Comparison of ENCODE assay signal across 2 cellular contexts in the genomic region with DNA sequence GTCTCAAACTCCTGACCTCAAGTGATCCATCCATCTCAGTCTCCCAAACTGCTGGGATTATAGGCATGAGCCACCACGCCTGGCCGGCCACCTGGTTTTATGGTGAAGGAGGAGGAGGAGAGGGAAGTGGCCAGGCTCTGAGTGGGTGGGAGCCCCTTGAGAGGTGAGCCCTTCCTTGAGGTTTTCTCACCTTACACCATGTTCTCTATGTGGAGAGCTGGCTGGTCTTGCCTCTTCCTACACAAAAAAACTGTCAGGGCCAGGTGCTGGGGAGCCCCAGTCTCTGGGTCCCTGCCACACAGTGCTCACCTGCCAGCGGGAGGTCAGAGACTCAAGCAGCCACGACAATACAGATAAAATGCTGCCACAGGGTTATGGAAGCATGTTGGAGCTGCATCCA.
TF ChIP-seq lines count a peak whose summit lies in the region.

No MANE protein-coding gene starts in this region.

TF ChIP-seq in IMR-90, 13 proteins besides CTCF, POLR2A, EP300 and RAD21:
- TF ChIP-seq, protein P1, sequence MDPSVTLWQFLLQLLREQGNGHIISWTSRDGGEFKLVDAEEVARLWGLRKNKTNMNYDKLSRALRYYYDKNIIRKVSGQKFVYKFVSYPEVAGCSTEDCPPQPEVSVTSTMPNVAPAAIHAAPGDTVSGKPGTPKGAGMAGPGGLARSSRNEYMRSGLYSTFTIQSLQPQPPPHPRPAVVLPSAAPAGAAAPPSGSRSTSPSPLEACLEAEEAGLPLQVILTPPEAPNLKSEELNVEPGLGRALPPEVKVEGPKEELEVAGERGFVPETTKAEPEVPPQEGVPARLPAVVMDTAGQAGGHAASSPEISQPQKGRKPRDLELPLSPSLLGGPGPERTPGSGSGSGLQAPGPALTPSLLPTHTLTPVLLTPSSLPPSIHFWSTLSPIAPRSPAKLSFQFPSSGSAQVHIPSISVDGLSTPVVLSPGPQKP (IDR thresholded peaks at IDR 0.05; ENCODE audit: borderline replicate concordance, low read depth, low read length) = no peak
- TF ChIP-seq SMC3 (IDR thresholded peaks at IDR 0.05; ENCODE audit: low read depth, low read length) = no peak
- no peak for TF ChIP-seq BHLHE40 (IDR thresholded peaks at IDR 0.05; ENCODE audit: low read depth, low read length)
- no peak for TF ChIP-seq MXI1 (IDR thresholded peaks at IDR 0.05; ENCODE audit: borderline replicate concordance, low read depth, low read length)
- TF ChIP-seq NFE2L2 (IDR thresholded peaks at IDR 0.05; ENCODE audit: low read depth, low read length) = no peak
- TF ChIP-seq CEBPB (IDR thresholded peaks at IDR 0.05; ENCODE audit: low read depth, low read length) = no peak
- TF ChIP-seq CHD1 (IDR thresholded peaks at IDR 0.05; ENCODE audit: low read depth, low read length) = no peak
- TF ChIP-seq MAZ (IDR thresholded peaks at IDR 0.05; ENCODE audit: borderline replicate concordance, low read depth, low read length) = no peak
- no peak for TF ChIP-seq RCOR1 (IDR thresholded peaks at IDR 0.05; ENCODE audit: insufficient replicate concordance, low read length)
- no peak for TF ChIP-seq MAFK (IDR thresholded peaks at IDR 0.05; ENCODE audit: low read depth, low read length)
- TF ChIP-seq, protein P2, sequence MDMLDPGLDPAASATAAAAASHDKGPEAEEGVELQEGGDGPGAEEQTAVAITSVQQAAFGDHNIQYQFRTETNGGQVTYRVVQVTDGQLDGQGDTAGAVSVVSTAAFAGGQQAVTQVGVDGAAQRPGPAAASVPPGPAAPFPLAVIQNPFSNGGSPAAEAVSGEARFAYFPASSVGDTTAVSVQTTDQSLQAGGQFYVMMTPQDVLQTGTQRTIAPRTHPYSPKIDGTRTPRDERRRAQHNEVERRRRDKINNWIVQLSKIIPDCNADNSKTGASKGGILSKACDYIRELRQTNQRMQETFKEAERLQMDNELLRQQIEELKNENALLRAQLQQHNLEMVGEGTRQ (IDR thresholded peaks at IDR 0.05; ENCODE audit: low read depth, low read length) = no peak
- TF ChIP-seq FOS (IDR thresholded peaks at IDR 0.05; ENCODE audit: low read depth, low read length) = no peak
- no peak for TF ChIP-seq RFX5 (IDR thresholded peaks at IDR 0.05; ENCODE audit: low read depth, low read length)

TF ChIP-seq in GM12878, 131 proteins besides CTCF, POLR2A, EP300 and RAD21:
- TF ChIP-seq NR2F1 (conservative IDR thresholded peaks at IDR 0.05) = 0 out of 2 replicates have a peak, but pooled peaks have one; percentile 34
- TF ChIP-seq ETV6 (conservative IDR thresholded peaks at IDR 0.05 in 1 of 2, IDR thresholded peaks at IDR 0.05 in 1 of 2; ENCODE audit: borderline replicate concordance in 1 of 2, low read depth in 1 of 2) = no peak
- no peak for TF ChIP-seq HCFC1 (IDR thresholded peaks at IDR 0.05; ENCODE audit: low read length)
- TF ChIP-seq BHLHE40 (IDR thresholded peaks at IDR 0.05; ENCODE audit: borderline replicate concordance in 1 of 2, low read depth in 2 of 2, low read length in 1 of 2) = peak in 1 of 2 experiments; percentile 25; a peak in 1 of 4 replicates
- TF ChIP-seq MTA2 (IDR thresholded peaks at IDR 0.05; ENCODE audit: low read depth) = peak; percentile 51; the same call in 1 of the 2 replicates
- peak; percentile 47 to 58; a peak in 2 of 4 replicates for TF ChIP-seq IKZF2 (IDR thresholded peaks at IDR 0.05)
- TF ChIP-seq NR2C2 (IDR thresholded peaks at IDR 0.05; ENCODE audit: borderline replicate concordance, control insufficient read depth, insufficient read length, low read depth) = no peak
- TF ChIP-seq IKZF1 (conservative IDR thresholded peaks at IDR 0.05) = peak; percentile 82
- TF ChIP-seq FOS (IDR thresholded peaks at IDR 0.05; ENCODE audit: borderline replicate concordance, extremely low read depth, insufficient read length) = no peak
- peak; percentile 49 for TF ChIP-seq MEF2B (IDR thresholded peaks at IDR 0.05; ENCODE audit: partially characterized antibody, poor library complexity, severe bottlenecking)
TF ChIP-seq in GM12878: peak in this region for 6.
